1 cellular context compared by ENCODE assay signal in the genomic region with DNA sequence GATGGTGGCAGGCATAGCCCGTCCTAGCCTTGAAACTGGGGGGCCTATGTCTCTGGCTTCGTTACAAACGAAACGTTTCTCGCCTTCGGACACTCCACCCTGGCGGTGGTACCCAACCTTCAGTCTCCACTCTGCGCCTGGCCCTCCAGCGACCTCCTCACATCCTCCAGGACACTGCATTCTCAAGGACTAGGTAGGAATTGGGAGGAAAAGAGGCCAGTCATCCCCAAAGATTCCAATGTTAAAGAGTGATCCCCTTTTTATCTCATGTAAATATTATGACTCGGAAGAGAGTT.
TF ChIP-seq lines count a peak whose summit lies in the region.

No MANE protein-coding gene starts in this region.

TF ChIP-seq in H1, 55 proteins besides CTCF, POLR2A, EP300 and RAD21:
- TF ChIP-seq SUZ12 (IDR thresholded peaks at IDR 0.05; ENCODE audit: low read length) = 0 out of 2 replicates have a peak, but pooled peaks have one; percentile 13
- TF ChIP-seq YY1 (IDR thresholded peaks at IDR 0.05; ENCODE audit: low read depth, low read length) = 0 out of 2 replicates have a peak, but pooled peaks have one; percentile 6
- 0 out of 4 replicates have a peak, but pooled peaks of 1 of the 2 experiments have one; percentile 1 for TF ChIP-seq SIN3A (conservative IDR thresholded peaks at IDR 0.05 in 1 of 2, IDR thresholded peaks at IDR 0.05 in 1 of 2; ENCODE audit: low read depth in 1 of 2, low read length in 2 of 2)
- no peak for TF ChIP-seq SP2 (IDR thresholded peaks at IDR 0.05; ENCODE audit: low read length)
- no peak for TF ChIP-seq POLR2AphosphoS5 (IDR thresholded peaks at IDR 0.05; ENCODE audit: low read depth, low read length)
- TF ChIP-seq MAFK (IDR thresholded peaks at IDR 0.05; ENCODE audit: low read depth, low read length) = no peak
- TF ChIP-seq EZH2 (IDR thresholded peaks at IDR 0.05; ENCODE audit: low read depth, low read length, severe bottlenecking) = peak; percentile 5
